8 cellular contexts compared by ENCODE assay signal in genomic region chr18:51029694-51030536, GRCh38. TPM values are rescaled to one million over a fixed set of nuclear protein-coding genes. Genes with fewer than 3 reads are reported as not detected.
A peak's percentile ranks its signal among the peaks of the same experiment; 100 is the strongest.
DNase-seq lines count a peak whose midpoint lies in the region; TF ChIP-seq lines count a peak whose summit lies in the region.

SMAD4 (plus strand) TSS chr18:51030213; CDS start chr18:51047047, 16,834 bp downstream.

- H3K4me1 Mint-ChIP-seq in activated naive CD4-positive, alpha-beta T cell treated with anti-CD3 and anti-CD28 coated beads for 36 hours (ENCODE audit: low read depth), result peaks cover 45% of the 10 kb centered on the region

- peak within 1 kb of the TSS; percentile 93 for H2AFZ ChIP-seq in neuronal stem cell (ENCODE audit: low read length)

- intact Hi-C loops in activated naive CD4-positive, alpha-beta T cell treated with anti-CD3 and anti-CD28 coated beads for 36 hours (cut with micrococcal nuclease), result loop anchor here (1.0 kb wide), 8 partner anchors 21 to 167 kb away; partner anchors contain the start of genes ME2 and MEX3C

- no peak within 1 kb of the TSS for H2BK12ac ChIP-seq in neuronal stem cell (ENCODE audit: low read length)

- peak within 1 kb of the TSS; percentile 84 for H3K27ac ChIP-seq in neuronal stem cell (replicated peaks; ENCODE audit: low read length)
- H3K27ac ChIP-seq in subcutaneous abdominal adipose tissue (ENCODE audit: low read depth, low read length), result peak within 1 kb of the TSS; percentile 89

- peak within 1 kb of the TSS; percentile 76 for H2BK5ac ChIP-seq in neuronal stem cell (ENCODE audit: low read length)

- H3K27me3 ChIP-seq in neuronal stem cell (ENCODE audit: control insufficient read depth in 3 of 3, insufficient read depth in 3 of 3, low read depth in 1 of 3, low read length in 3 of 3), result no peaks in the 10 kb centered on the region
- H3K27me3 ChIP-seq in subcutaneous abdominal adipose tissue (ENCODE audit: control insufficient read depth in 5 of 5, insufficient read depth in 4 of 5, low read length in 5 of 5), result no peaks in the 10 kb centered on the region

- no peak within 1 kb of the TSS for H4K91ac ChIP-seq in neuronal stem cell (ENCODE audit: low read depth, low read length, poor library complexity)

- in situ Hi-C loops in SK-MEL-5 (cut with HindIII; ENCODE audit: low pct_unique_long_range_greater_than_20kb, low sequenced_read_pairs), result no loop called here

- peak within 1 kb of the TSS; percentile 85 for H3K18ac ChIP-seq in neuronal stem cell (ENCODE audit: low read length)

- WGBS in neuronal stem cell (ENCODE audit: extremely low coverage in 2 of 2, insufficient read length in 2 of 2, insufficient replicate concordance in 1 of 2), 2 donors, result no CpG with 5 or more reads among the region's 79 CpGs

- peak within 1 kb of the TSS; percentile 97 for H3K27ac Mint-ChIP-seq in activated naive CD4-positive, alpha-beta T cell treated with anti-CD3 and anti-CD28 coated beads for 36 hours

- H2AK5ac ChIP-seq in neuronal stem cell (ENCODE audit: low read depth, low read length), result peak within 1 kb of the TSS; percentile 33

- peak within 1 kb of the TSS; percentile 4 for H3K4ac ChIP-seq in neuronal stem cell (ENCODE audit: low read length)

- peak within 1 kb of the TSS; percentile 71 for H3K4me3 ChIP-seq in HFF-Myc (replicated peaks; ENCODE audit: low read depth, low read length)
- H3K4me3 ChIP-seq in neuronal stem cell (ENCODE audit: low read length in 2 of 2), result peak within 1 kb of the TSS; percentile 65 to 90
- peak within 1 kb of the TSS; percentile 69 to 94 (median 86) for H3K4me3 ChIP-seq in subcutaneous abdominal adipose tissue (ENCODE audit: low read depth in 1 of 5, low read length in 5 of 5)

- H3K4me2 ChIP-seq in neuronal stem cell (ENCODE audit: insufficient read depth, low read length, poor library complexity, severe bottlenecking), result peak within 1 kb of the TSS; percentile 95

- TF ChIP-seq CTCF in HFF-Myc (IDR thresholded peaks at IDR 0.05; ENCODE audit: low read depth, low read length, missing control alignments), result no peak

- H3K36me3 Mint-ChIP-seq in activated naive CD4-positive, alpha-beta T cell treated with anti-CD3 and anti-CD28 coated beads for 36 hours (ENCODE audit: low read depth), result peaks cover 16% of the 10 kb centered on the region

- no peak within 1 kb of the TSS for H4K8ac ChIP-seq in neuronal stem cell (ENCODE audit: low read depth, low read length)

- peak within 1 kb of the TSS; percentile 3 for H2BK120ac ChIP-seq in neuronal stem cell (ENCODE audit: low read depth, low read length)

- H3K23ac ChIP-seq in neuronal stem cell (ENCODE audit: low read depth, low read length, poor library complexity), result peak within 1 kb of the TSS; percentile 95

- peak within 1 kb of the TSS; percentile 98 for H3K4me3 Mint-ChIP-seq in activated naive CD4-positive, alpha-beta T cell treated with anti-CD3 and anti-CD28 coated beads for 36 hours

- CTCF ChIA-PET in activated naive CD4-positive, alpha-beta T cell treated with anti-CD3 and anti-CD28 coated beads for 36 hours (lab: Charles Lee), result interaction anchor here (0.6 to 5.1 kb wide), 6 partner anchors 8 to 210 kb away, joined by 3 to 26 read pairs (median 4); partner anchors contain the start of genes ELAC1 and MRO

- H3K36me3 ChIP-seq in neuronal stem cell (replicated peaks in 1 of 2; ENCODE audit: control insufficient read depth in 2 of 2, insufficient read depth in 2 of 2, low read length in 2 of 2) (peaks cover 0 to 50% of the 10 kb centered on the region in 2 donors), subcutaneous abdominal adipose tissue (ENCODE audit: control insufficient read depth in 5 of 5, insufficient read depth in 5 of 5, low read length in 5 of 5) (peaks cover 0 to 11% (median 3%) of the 10 kb centered on the region in 5 donors)

- H3K79me1 ChIP-seq in neuronal stem cell (ENCODE audit: low read depth, low read length), result peaks cover 2% of the 10 kb centered on the region

- H3K9me3 ChIP-seq in neuronal stem cell (replicated peaks in 1 of 2; ENCODE audit: control insufficient read depth in 2 of 2, insufficient read depth in 1 of 2, low read depth in 1 of 2, low read length in 2 of 2) (peaks cover 0 to 20% of the 10 kb centered on the region in 2 donors), subcutaneous abdominal adipose tissue (ENCODE audit: control insufficient read depth in 5 of 5, low read length in 5 of 5) (no peaks in the 10 kb centered on the region)

- no peak within 1 kb of the TSS for H3K14ac ChIP-seq in neuronal stem cell (ENCODE audit: low read length)

- peak within 1 kb of the TSS; percentile 91 for H3K9ac ChIP-seq in neuronal stem cell (ENCODE audit: low read depth, low read length, poor library complexity)
- peak within 1 kb of the TSS; percentile 92 to 98 (median 97) for H3K9ac ChIP-seq in subcutaneous abdominal adipose tissue (ENCODE audit: low read length in 5 of 5)

- DNase-seq in GM03348 (ENCODE audit: low spot score) (peak; percentile 99), HFF-Myc (ENCODE audit: extremely low read depth, low read depth) (peak; percentile 77), MV-4-11 (lab: John Stamatoyannopoulos, UW) (peak; percentile 90), SK-MEL-5 (ENCODE audit: low read depth, low spot score) (peak; percentile 93), foreskin melanocyte (peak; percentile 90), neuronal stem cell (ENCODE audit: low spot score) (peak; percentile 98)
- DNase-seq in activated naive CD4-positive, alpha-beta T cell treated with anti-CD3 and anti-CD28 coated beads for 36 hours, result peak; percentile 98

- H3K9me3 Mint-ChIP-seq in activated naive CD4-positive, alpha-beta T cell treated with anti-CD3 and anti-CD28 coated beads for 36 hours, result no peaks in the 10 kb centered on the region

- H3K4me1 ChIP-seq in neuronal stem cell (ENCODE audit: control insufficient read depth in 2 of 2, insufficient read depth in 1 of 2, low read depth in 1 of 2, low read length in 2 of 2) (peaks cover 3 to 17% of the 10 kb centered on the region in 2 donors), subcutaneous abdominal adipose tissue (ENCODE audit: control insufficient read depth in 5 of 5, insufficient read depth in 5 of 5, low read length in 5 of 5) (peaks cover 7 to 50% (median 43%) of the 10 kb centered on the region in 5 donors)

- H2BK15ac ChIP-seq in neuronal stem cell (ENCODE audit: low read length), result no peak within 1 kb of the TSS

- no peaks in the 10 kb centered on the region for H3K27me3 Mint-ChIP-seq in activated naive CD4-positive, alpha-beta T cell treated with anti-CD3 and anti-CD28 coated beads for 36 hours (ENCODE audit: low read depth)

RNA-seq across cellular contexts. Expression of gene SMAD4, which starts in this region (rescaled TPM):
- 84.6 and 95.2 TPM in 2 replicates for total RNA-seq in SK-MEL-5 (2014; rRNA removed; shearing (Covaris generic))
- 45.8 and 47.6 TPM in 2 replicates for polyA plus RNA-seq in SK-MEL-5 (2015; cell fraction: cytosol; rRNA removed)
- polyA plus RNA-seq in SK-MEL-5 (2015; cell fraction: nucleus; rRNA removed), result 42.7 and 57.2 TPM in 2 replicates
- 10 to 100 TPM; 72.0 to 75.1 TPM for total RNA-seq in activated naive CD4-positive, alpha-beta T cell treated with anti-CD3 and anti-CD28 coated beads for 36 hours
- polyA plus RNA-seq in neuronal stem cell (2013, experiment 1 of 2), result 75.0 TPM
- 79.4 TPM for polyA plus RNA-seq in neuronal stem cell (2013, experiment 2 of 2)

Comparison
In these comparisons a context has a peak if more than half of its experiments do, and no peak if none do; other contexts are left out.
1. Peak in every context shown above with its lines: DNase-seq, H3K4me3 ChIP-seq and H3K27ac ChIP-seq.